27 cellular contexts compared by ENCODE assay signal in genomic region chr15:40809051-40809450, GRCh38. TPM values are rescaled to one million over a fixed set of nuclear protein-coding genes. Genes with fewer than 3 reads are reported as not detected.
DNase-seq lines count a peak whose midpoint lies in the region; ATAC-seq, FAIRE-seq and TF ChIP-seq lines count a peak whose summit lies in the region.
"Had no signal": no experiment of that assay in that cellular context is flagged by ENCODE, and none has a peak within 500 bp of the region (broad histone marks: within the 10 kb centered on the region; RNA-seq: fewer than 3 reads in every experiment).

No MANE protein-coding gene starts in this region.

- H3K4me2 ChIP-seq in DOHH2 (ENCODE audit: low read length) (peak overlapping the region; percentile 97), MM.1S (ENCODE audit: low read depth, low read length) (peak overlapping the region; percentile 84; the same call in 1 of the 2 replicates), GM12878 (ENCODE audit: control insufficient read depth, insufficient read depth) (peak overlapping the region; percentile 94), neuronal stem cell (ENCODE audit: insufficient read depth, low read length, poor library complexity, severe bottlenecking) (no peak overlapping the region)

- H3K4ac ChIP-seq in neuronal stem cell (ENCODE audit: low read length), result no peak overlapping the region

- no peak overlapping the region for H2BK5ac ChIP-seq in neuronal stem cell (ENCODE audit: low read length)

- no peaks in the 10 kb centered on the region for H4K20me1 ChIP-seq in DOHH2 (ENCODE audit: control insufficient read depth, insufficient read depth, low read depth, low read length)
- no peaks in the 10 kb centered on the region for H4K20me1 ChIP-seq in MM.1S (ENCODE audit: insufficient read depth, low read length)
- H4K20me1 ChIP-seq in GM12878 (ENCODE audit: control insufficient read depth, insufficient read depth), result no peaks in the 10 kb centered on the region

- H2BK15ac ChIP-seq in neuronal stem cell (ENCODE audit: low read length), result peak overlapping the region; percentile 42

- TF ChIP-seq CTCF in DOHH2 (IDR thresholded peaks at IDR 0.05; ENCODE audit: low read depth, low read length, poor library complexity, severe bottlenecking) (no peak), MM.1S (IDR thresholded peaks at IDR 0.05; ENCODE audit: low read length) (no peak), GM12878 (IDR thresholded peaks at IDR 0.05 in 2 of 3, conservative IDR thresholded peaks at IDR 0.05 in 1 of 3; ENCODE audit: control insufficient read depth in 2 of 3, extremely low read depth in 1 of 3, insufficient read depth in 1 of 3, low read depth in 3 of 3, low read length in 3 of 3) (no peak)

- intact Hi-C loops in GM12878 (cut with micrococcal nuclease; ENCODE audit: unreplicated experiment), result loop anchor here (5.0 kb wide), 1 partner anchor 38 kb away; no protein-coding TSS in a partner anchor

- H3K79me1 ChIP-seq in neuronal stem cell (ENCODE audit: low read depth, low read length), result no peaks in the 10 kb centered on the region

- H2AFZ ChIP-seq in MM.1S (ENCODE audit: low read length) (no peak overlapping the region), GM12878 (ENCODE audit: control insufficient read depth, low read depth, low read length) (no peak overlapping the region), neuronal stem cell (ENCODE audit: low read length) (no peak overlapping the region)
- H2AFZ ChIP-seq: GM23248 had no signal

- 64% methylated on average over 7 of the region's 7 CpGs for WGBS in GM12878 (ENCODE audit: insufficient coverage, insufficient replicate concordance, low lambda C conversion rate, missing lambda C conversion rate)
- WGBS in neuronal stem cell (ENCODE audit: extremely low coverage in 2 of 2, insufficient read length in 2 of 2, insufficient replicate concordance in 1 of 2), 2 donors, result no CpG with 5 or more reads among the region's 7 CpGs

- 0 out of 2 replicates have a peak overlapping the region, but pooled peaks have one; percentile 92 for H3K4me3 ChIP-seq in DOHH2 (ENCODE audit: low read length)
- H3K4me3 ChIP-seq in MM.1S (ENCODE audit: low read length), result no peak overlapping the region
- peak overlapping the region; percentile 79; the same call in 1 of the 2 replicates for H3K4me3 ChIP-seq in GM12878
- H3K4me3 ChIP-seq in neuronal stem cell (ENCODE audit: low read length in 2 of 2), result no peak overlapping the region
- no peak overlapping the region for H3K4me3 ChIP-seq in MG63
- H3K4me3 ChIP-seq: GM23248, skin epidermis had no signal

- H3K36me3 ChIP-seq in DOHH2 (ENCODE audit: control insufficient read depth, low read length) (peaks cover 19% of the 10 kb centered on the region), MM.1S (replicated peaks; ENCODE audit: insufficient read depth, low read length) (no peaks in the 10 kb centered on the region), GM12878 (ENCODE audit: control insufficient read depth in 2 of 2, insufficient read depth in 2 of 2, low read length in 1 of 2) (peaks cover 0 to 3% of the 10 kb centered on the region in 2 experiments; a peak in 3 of 4 replicates), neuronal stem cell (replicated peaks in 1 of 2; ENCODE audit: control insufficient read depth in 2 of 2, insufficient read depth in 2 of 2, low read length in 2 of 2) (peaks cover 1 to 13% of the 10 kb centered on the region in 2 donors), MG63 (no peaks in the 10 kb centered on the region)
- H3K36me3 ChIP-seq: uterus had no signal

- H3K27ac ChIP-seq in DOHH2 (ENCODE audit: low read depth, low read length) (no peak overlapping the region), MM.1S (ENCODE audit: low read length) (no peak overlapping the region), GM12878 (ENCODE audit: control insufficient read depth, insufficient read depth) (0 out of 2 replicates have a peak overlapping the region, but pooled peaks have one; percentile 5), neuronal stem cell (replicated peaks; ENCODE audit: low read length) (no peak overlapping the region)
- H3K27ac ChIP-seq: GM23248, lower lobe of right lung, uterus had no signal

- no peak for TF ChIP-seq RAD21 in GM12878 (IDR thresholded peaks at IDR 0.05; ENCODE audit: insufficient read depth, low read depth, low read length)

- SMC1A ChIA-PET in GM12878 (lab: Charles Lee; ENCODE audit: uncharacterized antibody, unreplicated experiment), result interaction anchor here (1.2 to 2.2 kb wide), 3 partner anchors 35 to 83 kb away, joined by 6 to 7 read pairs (median 7); partner anchors contain the start of gene SPINT1

- peak overlapping the region; percentile 78 for H3K23ac ChIP-seq in neuronal stem cell (ENCODE audit: low read depth, low read length, poor library complexity)

- RAD21 ChIA-PET in GM12878 (lab: Charles Lee; ENCODE audit: unreplicated experiment), result interaction anchor here (0.9 to 3.3 kb wide), 4 partner anchors 23 to 50 kb away, joined by 3 to 19 read pairs (median 5); partner anchors contain the start of gene SPINT1

- POLR2A ChIA-PET in GM12878 (lab: Charles Lee), result interaction anchor here (0.6 to 2.3 kb wide), 6 partner anchors 36 to 115 kb away, joined by 3 to 10 read pairs (median 4); partner anchors contain the start of gene RAD51

- H3K18ac ChIP-seq in neuronal stem cell (ENCODE audit: low read length), result no peak overlapping the region

- no peak overlapping the region for H4K8ac ChIP-seq in neuronal stem cell (ENCODE audit: low read depth, low read length)

- no peaks in the 10 kb centered on the region for H3K9me3 ChIP-seq in DOHH2 (ENCODE audit: control insufficient read depth, insufficient read depth, low read length)
- no peaks in the 10 kb centered on the region for H3K9me3 ChIP-seq in MM.1S (replicated peaks; ENCODE audit: insufficient read depth, low read length)
- no peaks in the 10 kb centered on the region for H3K9me3 ChIP-seq in GM12878 (replicated peaks; ENCODE audit: control insufficient read depth, insufficient read depth, low read length)
- no peaks in the 10 kb centered on the region for H3K9me3 ChIP-seq in neuronal stem cell (replicated peaks in 1 of 2; ENCODE audit: control insufficient read depth in 2 of 2, insufficient read depth in 1 of 2, low read depth in 1 of 2, low read length in 2 of 2)
- H3K9me3 ChIP-seq in MG63, result no peaks in the 10 kb centered on the region
- H3K9me3 ChIP-seq: esophagus squamous epithelium, lower lobe of right lung, uterus had no signal

- in situ Hi-C loops in GM12878 (cut with MboI), result no loop called here

- no peak overlapping the region for H2AK5ac ChIP-seq in neuronal stem cell (ENCODE audit: low read depth, low read length)

- no peak overlapping the region for H3K14ac ChIP-seq in neuronal stem cell (ENCODE audit: low read length)

- H3F3A ChIP-seq in DOHH2 (ENCODE audit: control insufficient read depth, insufficient read depth) (no peaks in the 10 kb centered on the region), MM.1S (ENCODE audit: insufficient read depth, low read length) (peaks cover 4% of the 10 kb centered on the region; the same call in 1 of the 2 replicates)

- no peak for TF ChIP-seq EP300 in GM12878 (IDR thresholded peaks at IDR 0.05; ENCODE audit: borderline replicate concordance in 1 of 2, control insufficient read depth in 1 of 2, low read depth in 2 of 2, low read length in 2 of 2)

- ATAC-seq in GM12878 (peak; percentile 14), GM21423 (IDR thresholded peaks at IDR 0.05; ENCODE audit: unreplicated experiment) (no peak)
- ATAC-seq: lower lobe of right lung, WTC11 had no signal

- H3K27me3 ChIP-seq in DOHH2 (ENCODE audit: control insufficient read depth, low read length) (no peaks in the 10 kb centered on the region), MM.1S (replicated peaks; ENCODE audit: insufficient read depth, low read length) (no peaks in the 10 kb centered on the region), GM12878 (replicated peaks in 1 of 2; ENCODE audit: control insufficient read depth in 2 of 2, insufficient read depth in 2 of 2, low read length in 1 of 2) (no peaks in the 10 kb centered on the region), neuronal stem cell (ENCODE audit: control insufficient read depth in 3 of 3, insufficient read depth in 3 of 3, low read depth in 1 of 3, low read length in 3 of 3) (no peaks in the 10 kb centered on the region), MG63 (no peaks in the 10 kb centered on the region)
- H3K27me3 ChIP-seq: esophagus squamous epithelium, uterus had no signal

- peaks cover 23% of the 10 kb centered on the region for H3K4me1 ChIP-seq in DOHH2 (ENCODE audit: control insufficient read depth, low read length)
- 0 out of 2 replicates have a peak, but pooled peaks cover 6% of the 10 kb centered on the region for H3K4me1 ChIP-seq in MM.1S (ENCODE audit: low read length)
- peaks cover 15% of the 10 kb centered on the region; the same call in 1 of the 2 replicates for H3K4me1 ChIP-seq in GM12878 (ENCODE audit: control insufficient read depth, insufficient read depth, low read length)
- H3K4me1 ChIP-seq in neuronal stem cell (ENCODE audit: control insufficient read depth in 2 of 2, insufficient read depth in 1 of 2, low read depth in 1 of 2, low read length in 2 of 2), result peaks cover 2 to 5% of the 10 kb centered on the region in 2 donors

- no peak for TF ChIP-seq POLR2A in GM12878 (IDR thresholded peaks at IDR 0.05; ENCODE audit: low read depth, low read length)

- no peak overlapping the region for H4K91ac ChIP-seq in neuronal stem cell (ENCODE audit: low read depth, low read length, poor library complexity)

- DNase-seq in MM.1S, result no peak
- no peak for DNase-seq in GM12878 (ENCODE audit: low read depth, low spot score)
- DNase-seq in neuronal stem cell (ENCODE audit: low spot score), result no peak
- DNase-seq in NCI-H226, result no peak
- no peak for DNase-seq in MG63
- DNase-seq: activated gamma-delta T cell; anterior cingulate cortex; cerebellar nuclear complex; effector CD8-positive, alpha-beta T cell; esophagus squamous epithelium; GF-D8; GM23248; immature natural killer cell; lower lobe of right lung; NCI-H187 treated with DMSO at 0.1 percent for 48 hours; SHP77; stimulated activated CD4-positive, alpha-beta T cell treated with anti-CD3 and anti-CD28 coated beads, Interleukin-4, amount 100 ng/mL, for 1 hour; T-helper 2 cell; uterus had no signal

- no peak overlapping the region for H2BK12ac ChIP-seq in neuronal stem cell (ENCODE audit: low read length)

- no peak overlapping the region for H2BK120ac ChIP-seq in neuronal stem cell (ENCODE audit: low read depth, low read length)

- CTCF ChIA-PET in GM12878 (lab: Yijun Ruan, JAX), result interaction anchor here (1.4 to 3.7 kb wide), 2 partner anchors 50 to 85 kb away, joined by 5 to 19 read pairs; partner anchors contain the start of gene VPS18

- H3K9me2 ChIP-seq in DOHH2 (replicated peaks; ENCODE audit: control insufficient read depth, low read length), result no peaks in the 10 kb centered on the region
- H3K9me2 ChIP-seq in MM.1S (replicated peaks; ENCODE audit: insufficient read depth, low read length), result no peaks in the 10 kb centered on the region

- peaks cover 27% of the 10 kb centered on the region for H3K79me2 ChIP-seq in DOHH2 (ENCODE audit: control insufficient read depth, low read length)
- peaks cover 26% of the 10 kb centered on the region for H3K79me2 ChIP-seq in MM.1S (ENCODE audit: low read length)
- H3K79me2 ChIP-seq in GM12878 (ENCODE audit: control insufficient read depth, insufficient read depth, low read length), result peaks cover 22% of the 10 kb centered on the region

- BruUV-seq in GM12878 (replicated peaks; lab: Mats Ljungman, UMichigan), result no TSS peak

- no peak for FAIRE-seq in GM12878 (lab: Jason Lieb, UNC)

- H3K9ac ChIP-seq in MM.1S (ENCODE audit: low read length) (no peak overlapping the region), GM12878 (ENCODE audit: control insufficient read depth, insufficient read depth, low read length) (peak overlapping the region; percentile 69), neuronal stem cell (ENCODE audit: low read depth, low read length, poor library complexity) (no peak overlapping the region)
- H3K9ac ChIP-seq: GM23248 had no signal

RNA-seq across cellular contexts. Expression of gene DNAJC17, which starts 1.8 kb away (rescaled TPM):
- total RNA-seq in GM12878 (2013; cell fraction: nucleolus; rRNA removed), result 49.9 and 53.9 TPM in 2 replicates
- 39.2 and 42.8 TPM in 2 replicates for total RNA-seq in GM12878 (2014; rRNA removed)
- 43.4 and 51.1 TPM in 2 replicates for total RNA-seq in GM12878 (2014; rRNA removed; fragmentation: Illumina TruSeq; extraction: Trizol)
- total RNA-seq in GM12878 (2021), result 39.3 and 43.5 TPM in 2 replicates
- polyA plus RNA-seq in GM12878 (2011; ENCODE audit: low read depth), result 16.0 TPM
- polyA plus RNA-seq in GM12878 (2011; rRNA removed), result 34.0 and 39.9 TPM in 2 replicates
- polyA plus RNA-seq in GM12878 (2011; cell fraction: cytosol; rRNA removed), result 41.5 and 71.0 TPM in 2 replicates
- polyA plus RNA-seq in GM12878 (2011; cell fraction: nucleus; rRNA removed), result 55.1 and 65.9 TPM in 2 replicates
- polyA plus RNA-seq in GM12878 (2012), result 25.8 and 27.8 TPM in 2 replicates
- polyA plus RNA-seq in GM12878 (2014; fragmentation: Illumina TruSeq; extraction: Trizol), result 52.7 and 62.8 TPM in 2 replicates
- polyA plus RNA-seq in GM12878 (2014; fragmentation: Nextera tagmentation; extraction: Ambion mirVana), result 10 to 100 TPM in 1 of 2 experiments, 1 to 10 TPM in 1; 6.1 to 11.5 TPM
- polyA plus RNA-seq in GM12878 (2014; rRNA removed), result 50.2 and 61.0 TPM in 2 replicates
- 10 to 100 TPM; 48.0 to 55.7 TPM for polyA plus RNA-seq in GM12878 (2016; fragmentation: Nextera tagmentation; extraction: Ambion mirVana)
- polyA minus RNA-seq in GM12878 (2011; rRNA and poly(A)+ RNA removed), result 20.0 and 29.1 TPM in 2 replicates
- polyA minus RNA-seq in GM12878 (2011; cell fraction: cytosol; rRNA and poly(A)+ RNA removed), result 11.4 and 12.1 TPM in 2 replicates
- 8.7 and 14.6 TPM in 2 replicates for polyA minus RNA-seq in GM12878 (2011; cell fraction: nucleus; rRNA and poly(A)+ RNA removed)
- 41.3 TPM for polyA plus RNA-seq in neuronal stem cell (2013, experiment 1 of 2)
- 37.8 TPM for polyA plus RNA-seq in neuronal stem cell (2013, experiment 2 of 2)
- total RNA-seq in MG63 (2014; rRNA removed; shearing (Covaris generic); ENCODE audit: low replicate concordance), result 44.9 and 75.8 TPM in 2 replicates

RNA-seq across cellular contexts. Expression of gene ZFYVE19, which starts 2.2 kb away (rescaled TPM):
- 61.9 and 67.4 TPM in 2 replicates for total RNA-seq in GM12878 (2013; cell fraction: nucleolus; rRNA removed)
- total RNA-seq in GM12878 (2014; rRNA removed) (16.8 and 20.2 TPM in 2 replicates), GM12878 (2014; rRNA removed; fragmentation: Illumina TruSeq; extraction: Trizol) (11.5 and 12.4 TPM in 2 replicates), GM12878 (2021) (14.9 and 17.1 TPM in 2 replicates)
- polyA plus RNA-seq in GM12878 (2011; ENCODE audit: low read depth), result 10.3 TPM
- polyA plus RNA-seq in GM12878 (2011; rRNA removed) (23.7 and 36.3 TPM in 2 replicates), GM12878 (2014; fragmentation: Illumina TruSeq; extraction: Trizol) (22.2 and 27.3 TPM in 2 replicates), GM12878 (2014; fragmentation: Nextera tagmentation; extraction: Ambion mirVana) (1 to 10 TPM; 1.7 to 4.4 TPM), GM12878 (2014; rRNA removed) (27.1 and 30.7 TPM in 2 replicates), GM12878 (2016; fragmentation: Nextera tagmentation; extraction: Ambion mirVana) (10 to 100 TPM; 16.0 to 17.2 TPM)
- polyA plus RNA-seq in GM12878 (2011; cell fraction: cytosol; rRNA removed), result 48.4 and 52.3 TPM in 2 replicates
- polyA plus RNA-seq in GM12878 (2011; cell fraction: nucleus; rRNA removed), result 147 and 170 TPM in 2 replicates
- 18.4 and 19.2 TPM in 2 replicates for polyA plus RNA-seq in GM12878 (2012)
- 31.0 and 42.7 TPM in 2 replicates for polyA minus RNA-seq in GM12878 (2011; rRNA and poly(A)+ RNA removed)
- polyA minus RNA-seq in GM12878 (2011; cell fraction: cytosol; rRNA and poly(A)+ RNA removed), result 9.1 and 18.2 TPM in 2 replicates
- 26.5 and 36.1 TPM in 2 replicates for polyA minus RNA-seq in GM12878 (2011; cell fraction: nucleus; rRNA and poly(A)+ RNA removed)
- polyA plus RNA-seq in neuronal stem cell (2013, experiment 1 of 2), result 7.3 TPM
- polyA plus RNA-seq in neuronal stem cell (2013, experiment 2 of 2), result 8.2 TPM
- 6.4 and 27.8 TPM in 2 replicates for total RNA-seq in MG63 (2014; rRNA removed; shearing (Covaris generic); ENCODE audit: low replicate concordance)

RNA-seq across cellular contexts. Expression of gene PPP1R14D, which starts 19.5 kb away (rescaled TPM):
- not detected in 2 replicates for total RNA-seq in GM12878 (2013; cell fraction: nucleolus; rRNA removed)
- total RNA-seq in GM12878 (2014; rRNA removed) (not detected in 2 replicates), GM12878 (2014; rRNA removed; fragmentation: Illumina TruSeq; extraction: Trizol) (not detected in 2 replicates), GM12878 (2021) (not detected in 2 replicates)
- polyA plus RNA-seq in GM12878 (2011; ENCODE audit: low read depth), result not detected
- polyA plus RNA-seq in GM12878 (2011; rRNA removed) (0.10 TPM in 1 of 2 replicates, not detected in the other), GM12878 (2014; fragmentation: Illumina TruSeq; extraction: Trizol) (not detected in 2 replicates), GM12878 (2014; fragmentation: Nextera tagmentation; extraction: Ambion mirVana) (not detected), GM12878 (2014; rRNA removed) (not detected in 2 replicates), GM12878 (2016; fragmentation: Nextera tagmentation; extraction: Ambion mirVana) (not detected)
- polyA plus RNA-seq in GM12878 (2011; cell fraction: cytosol; rRNA removed), result not detected in 2 replicates
- polyA plus RNA-seq in GM12878 (2011; cell fraction: nucleus; rRNA removed), result not detected in 2 replicates
- polyA plus RNA-seq in GM12878 (2012), result not detected in 2 replicates
- polyA minus RNA-seq in GM12878 (2011; rRNA and poly(A)+ RNA removed), result not detected in 2 replicates
- polyA minus RNA-seq in GM12878 (2011; cell fraction: cytosol; rRNA and poly(A)+ RNA removed), result not detected in 2 replicates
- not detected in 2 replicates for polyA minus RNA-seq in GM12878 (2011; cell fraction: nucleus; rRNA and poly(A)+ RNA removed)
- not detected for polyA plus RNA-seq in neuronal stem cell (2013, experiment 1 of 2)
- 0.07 TPM for polyA plus RNA-seq in neuronal stem cell (2013, experiment 2 of 2)
- total RNA-seq in MG63 (2014; rRNA removed; shearing (Covaris generic); ENCODE audit: low replicate concordance), result not detected in 2 replicates
- total RNA-seq: B cell, GM23248, MCF 10A, myocyte, subcutaneous adipose tissue, uterus, WTC11 had no signal
- polyA plus RNA-seq: GM23248, immature natural killer cell had no signal

RNA-seq across cellular contexts. Expression of gene SPINT1, which starts 34.8 kb away (rescaled TPM):
- total RNA-seq in GM12878 (2013; cell fraction: nucleolus; rRNA removed), result 46.9 and 54.3 TPM in 2 replicates
- 18.8 and 18.9 TPM in 2 replicates for total RNA-seq in GM12878 (2014; rRNA removed)
- total RNA-seq in GM12878 (2014; rRNA removed; fragmentation: Illumina TruSeq; extraction: Trizol), result 6.4 and 7.8 TPM in 2 replicates
- 26.6 and 28.6 TPM in 2 replicates for total RNA-seq in GM12878 (2021)
- polyA plus RNA-seq in GM12878 (2011; ENCODE audit: low read depth), result 3.1 TPM
- polyA plus RNA-seq in GM12878 (2011; rRNA removed), result 4.8 and 8.2 TPM in 2 replicates
- polyA plus RNA-seq in GM12878 (2011; cell fraction: cytosol; rRNA removed), result 17.8 and 26.2 TPM in 2 replicates
- polyA plus RNA-seq in GM12878 (2011; cell fraction: nucleus; rRNA removed), result 40.2 and 41.5 TPM in 2 replicates
- 8.4 and 9.5 TPM in 2 replicates for polyA plus RNA-seq in GM12878 (2012)
- 11.0 and 12.4 TPM in 2 replicates for polyA plus RNA-seq in GM12878 (2014; fragmentation: Illumina TruSeq; extraction: Trizol)
- 1 to 10 TPM; 3.5 to 4.0 TPM for polyA plus RNA-seq in GM12878 (2014; fragmentation: Nextera tagmentation; extraction: Ambion mirVana)
- 10.4 and 14.3 TPM in 2 replicates for polyA plus RNA-seq in GM12878 (2014; rRNA removed)
- polyA plus RNA-seq in GM12878 (2016; fragmentation: Nextera tagmentation; extraction: Ambion mirVana), result 10 to 100 TPM; 10.1 to 12.1 TPM
- 9.4 and 13.9 TPM in 2 replicates for polyA minus RNA-seq in GM12878 (2011; rRNA and poly(A)+ RNA removed)
- polyA minus RNA-seq in GM12878 (2011; cell fraction: cytosol; rRNA and poly(A)+ RNA removed), result 7.1 and 13.0 TPM in 2 replicates
- polyA minus RNA-seq in GM12878 (2011; cell fraction: nucleus; rRNA and poly(A)+ RNA removed), result 11.2 and 12.2 TPM in 2 replicates
- 3.1 TPM for polyA plus RNA-seq in neuronal stem cell (2013, experiment 1 of 2)
- 3.1 TPM for polyA plus RNA-seq in neuronal stem cell (2013, experiment 2 of 2)
- not detected in 2 replicates for total RNA-seq in MG63 (2014; rRNA removed; shearing (Covaris generic); ENCODE audit: low replicate concordance)
- total RNA-seq: myocyte had no signal

RNA-seq across cellular contexts. Expression of gene C15orf62, which starts 39.3 kb away (rescaled TPM):
- total RNA-seq in GM12878 (2013; cell fraction: nucleolus; rRNA removed), result 0.96 and 1.4 TPM in 2 replicates
- total RNA-seq in GM12878 (2014; rRNA removed) (0.44 and 0.68 TPM in 2 replicates), GM12878 (2014; rRNA removed; fragmentation: Illumina TruSeq; extraction: Trizol) (0.37 and 0.54 TPM in 2 replicates), GM12878 (2021) (0.24 and 0.56 TPM in 2 replicates)
- polyA plus RNA-seq in GM12878 (2011; ENCODE audit: low read depth), result 0.76 TPM
- polyA plus RNA-seq in GM12878 (2011; rRNA removed) (0.07 and 0.11 TPM in 2 replicates), GM12878 (2014; fragmentation: Illumina TruSeq; extraction: Trizol) (0.25 TPM in 1 of 2 replicates, not detected in the other), GM12878 (2014; fragmentation: Nextera tagmentation; extraction: Ambion mirVana) (under 1 TPM in 1 of 2 experiments, not detected in 1; 0.06 TPM), GM12878 (2014; rRNA removed) (0.18 and 0.28 TPM in 2 replicates), GM12878 (2016; fragmentation: Nextera tagmentation; extraction: Ambion mirVana) (under 1 TPM; 0.40 to 0.50 TPM)
- polyA plus RNA-seq in GM12878 (2011; cell fraction: cytosol; rRNA removed), result 0.04 and 0.12 TPM in 2 replicates
- polyA plus RNA-seq in GM12878 (2011; cell fraction: nucleus; rRNA removed), result 0.35 and 0.51 TPM in 2 replicates
- polyA plus RNA-seq in GM12878 (2012), result 1.00 and 1.4 TPM in 2 replicates
- 0.22 and 0.26 TPM in 2 replicates for polyA minus RNA-seq in GM12878 (2011; rRNA and poly(A)+ RNA removed)
- polyA minus RNA-seq in GM12878 (2011; cell fraction: cytosol; rRNA and poly(A)+ RNA removed), result not detected in 2 replicates
- 0.48 and 0.96 TPM in 2 replicates for polyA minus RNA-seq in GM12878 (2011; cell fraction: nucleus; rRNA and poly(A)+ RNA removed)
- polyA plus RNA-seq in neuronal stem cell (2013, experiment 1 of 2), result 0.03 TPM
- not detected for polyA plus RNA-seq in neuronal stem cell (2013, experiment 2 of 2)
- not detected in 2 replicates for total RNA-seq in MG63 (2014; rRNA removed; shearing (Covaris generic); ENCODE audit: low replicate concordance)
- total RNA-seq: GM23248, myocyte had no signal

Comparison
In these comparisons a context has a peak if more than half of its experiments do, and no peak if none do; other contexts are left out.
1. H3K4me3 ChIP-seq: peak in DOHH2 (single experiment) and GM12878 (single experiment); none in MM.1S (single experiment), neuronal stem cell (0 of 2) and MG63 (single experiment).